8 cellular contexts compared by ENCODE assay signal in the genomic region with DNA sequence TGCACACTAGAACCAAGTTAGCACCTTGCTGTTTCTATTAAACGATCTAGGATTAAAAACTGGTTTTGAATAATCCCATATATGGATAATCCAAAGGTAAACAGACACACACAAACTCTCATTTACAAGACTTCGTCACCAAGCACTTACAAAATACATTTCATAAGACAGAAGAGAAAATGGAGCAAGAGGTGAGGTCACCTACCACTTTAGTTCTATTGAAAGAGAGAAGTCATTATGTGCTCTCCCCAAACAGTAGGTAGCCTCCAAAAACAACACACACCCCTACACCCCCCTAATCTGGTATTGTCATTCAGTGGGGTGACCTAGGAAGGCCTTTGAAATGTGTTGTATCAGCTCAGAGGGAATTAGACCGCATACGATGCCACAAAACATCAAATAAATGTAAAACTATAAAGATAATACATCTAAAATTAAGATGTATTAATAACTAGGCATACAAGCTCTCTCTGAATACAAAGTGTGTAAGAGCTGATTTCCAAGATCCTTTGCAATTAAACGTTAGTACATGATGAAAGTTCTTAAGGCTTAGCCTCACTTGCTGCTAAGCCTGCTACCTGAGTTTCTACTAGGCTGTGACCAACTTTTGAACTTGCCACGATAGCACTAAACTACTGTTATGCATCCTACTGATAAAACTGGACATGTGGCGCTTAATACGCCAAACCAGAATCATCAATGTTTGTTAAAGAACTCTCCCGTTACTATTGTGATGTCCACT. TPM values are rescaled to one million over a fixed set of nuclear protein-coding genes. Genes with fewer than 3 reads are reported as not detected.
DNase-seq lines count a peak whose midpoint lies in the region; ATAC-seq, FAIRE-seq and TF ChIP-seq lines count a peak whose summit lies in the region.

No MANE protein-coding gene starts in this region.

- H3K4me3 ChIP-seq in BE2C (ENCODE audit: low read depth, low read length) (peak overlapping the region; percentile 79), bronchial epithelial cell (ENCODE audit: low read depth, low read length) (peak overlapping the region; percentile 78), lung (peak overlapping the region; percentile 95), vagina (peak overlapping the region; percentile 86 to 90)

- TF ChIP-seq CTCF in BE2C (IDR thresholded peaks at IDR 0.05; ENCODE audit: low read depth, low read length) (no peak), bronchial epithelial cell (IDR thresholded peaks at IDR 0.05; ENCODE audit: insufficient read depth, low read length, severe bottlenecking) (no peak), lung (IDR thresholded peaks at IDR 0.05; ENCODE audit: control extremely low read depth, extremely low read depth) (no peak), vagina (IDR thresholded peaks at IDR 0.05) (no peak)

- H3K27ac ChIP-seq in lung (ENCODE audit: low read depth in 1 of 2, low read length in 1 of 2) = peak overlapping the region in 1 of 2 donors; percentile 88
- peak overlapping the region; percentile 86 for H3K27ac ChIP-seq in vagina

- H3K4me1 ChIP-seq in BE2C (no peaks in the 10 kb centered on the region), lung (ENCODE audit: control insufficient read depth in 2 of 2, insufficient read depth in 2 of 2, low read length in 2 of 2) (peaks cover 0 to 2% of the 10 kb centered on the region in 2 donors), vagina (peaks cover 34% of the 10 kb centered on the region)

- DNase-seq in BE2C (no peak), NOMO-1 (lab: John Stamatoyannopoulos, UW; ENCODE audit: unreplicated experiment in 2 of 2) (peak; percentile 37 to 78), bronchial epithelial cell (ENCODE audit: low read depth) (peak; percentile 89), lung (ENCODE audit: low spot score) (no peak), vagina (ENCODE audit: extremely low spot score in 2 of 2) (no peak)

- H3K27me3 ChIP-seq in BE2C (no peaks in the 10 kb centered on the region), bronchial epithelial cell (ENCODE audit: control insufficient read depth, insufficient read depth, low read length) (no peaks in the 10 kb centered on the region), lung (ENCODE audit: control insufficient read depth, insufficient read depth) (no peaks in the 10 kb centered on the region), vagina (no peaks in the 10 kb centered on the region)

- WGBS in lung, 2 donors = 21 to 26% methylated on average over 9 of the region's 9 CpGs

- no peak for TF ChIP-seq POLR2A in vagina (IDR thresholded peaks at IDR 0.05)

- H3K36me3 ChIP-seq in BE2C (peaks cover 38% of the 10 kb centered on the region), bronchial epithelial cell (ENCODE audit: control insufficient read depth, insufficient read depth, low read length) (peaks cover under 1% of the 10 kb centered on the region), lung (ENCODE audit: control insufficient read depth in 2 of 2, insufficient read depth in 2 of 2, low read length in 2 of 2) (no peaks in the 10 kb centered on the region), vagina (no peaks in the 10 kb centered on the region)

- intact Hi-C loops in vagina (cut with DNase I) = no loop called here

- no peak for FAIRE-seq in bronchial epithelial cell (lab: Jason Lieb, UNC)

- ATAC-seq in GM21390 (IDR thresholded peaks at IDR 0.05; ENCODE audit: unreplicated experiment) = peak; percentile 15
- ATAC-seq in lung (ENCODE audit: insufficient read depth, low FRiP score) = peak; percentile 8
- ATAC-seq in GM19328 (IDR thresholded peaks at IDR 0.05; ENCODE audit: unreplicated experiment) = no peak
- no peak for ATAC-seq in HG02885 (IDR thresholded peaks at IDR 0.05; ENCODE audit: poor library complexity, unreplicated experiment)

- H3K9me3 ChIP-seq in BE2C (no peaks in the 10 kb centered on the region), lung (ENCODE audit: control insufficient read depth in 2 of 2, insufficient read depth in 1 of 2, low read length in 1 of 2) (no peaks in the 10 kb centered on the region), vagina (no peaks in the 10 kb centered on the region)

RNA-seq across cellular contexts. Expression of gene SRPK1, which starts 1.6 kb away (rescaled TPM):
- polyA plus RNA-seq in BE2C (2012; ENCODE audit: insufficient read depth, insufficient read length, low read depth) = 38.8 TPM
- total RNA-seq in bronchial epithelial cell (56.3 and 90.6 TPM in 2 replicates), lung (10 to 100 TPM; 29.1 to 78.9 TPM), vagina (59.2 TPM)
- 10 to 100 TPM in 1 of 2 donors, 1 to 10 TPM in 1; 9.6 to 18.0 TPM for polyA plus RNA-seq in lung

Comparison
In these comparisons a context has a peak if more than half of its experiments do, and no peak if none do; other contexts are left out.
1. DNase-seq: peak in NOMO-1 (2 of 2) and bronchial epithelial cell (single experiment); none in BE2C (single experiment), lung (single experiment) and vagina (0 of 2).
2. ATAC-seq: peak in GM21390 (single experiment) and lung (single experiment); none in GM19328 (single experiment) and HG02885 (single experiment).
3. Peak in every context shown above with its lines, with median percentiles within 50 percentile points of each other: H3K4me3 ChIP-seq.